Comparison of ENCODE assay signal across 34 cellular contexts in the genomic region with DNA sequence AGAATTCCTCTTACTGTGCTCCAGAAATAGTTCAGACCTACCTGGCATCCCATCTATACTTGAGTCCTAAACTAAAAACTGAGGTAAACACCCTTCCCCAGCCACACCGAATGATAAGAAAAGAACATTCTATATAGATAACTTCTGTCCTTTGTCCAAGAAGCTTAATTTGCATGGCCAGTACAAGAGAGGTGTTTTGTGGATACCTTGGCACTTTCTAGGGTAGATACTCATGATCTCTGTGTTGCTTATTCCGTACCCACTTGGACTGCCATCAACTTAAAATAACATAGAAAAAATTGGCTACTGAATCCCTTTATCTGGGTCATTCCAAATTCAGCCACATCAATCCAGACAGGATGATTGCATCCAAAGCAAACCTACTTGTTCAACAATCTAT.
"Had no signal": no experiment of that assay in that cellular context is flagged by ENCODE, and none has a peak within 500 bp of the region (broad histone marks: within the 10 kb centered on the region; RNA-seq: fewer than 3 reads in every experiment).

No MANE protein-coding gene starts in this region.

- H3K4me2 ChIP-seq: KMS-11 had no signal

- DNase-seq: Karpas-422, Kasumi-1, MG63, MM.1S, MV-4-11, NCI-H1048, NCI-H1092, NCI-H1092 treated with DMSO at 0.1 percent for 48 hours, NCI-H1105, NCI-H1105 treated with DMSO at 0.1 percent for 48 hours, NCI-H1417, NCI-H1417 treated with DMSO at 0.1 percent for 48 hours, NCI-H1436, NCI-H1436 treated with DMSO at 0.1 percent for 48 hours, NCI-H146, NCI-H1694, NCI-H1694 treated with DMSO at 0.1 percent for 48 hours, NCI-H187, NCI-H187 treated with DMSO at 0.1 percent for 48 hours, NCI-H1930, NCI-H2029, NCI-H2029 treated with DMSO at 0.1 percent for 48 hours, NCI-H2081, NCI-H2081 treated with DMSO at 0.1 percent for 48 hours, NCI-H2107, NCI-H2171, NCI-H2171 treated with DMSO at 0.1 percent for 48 hours, NCI-H2227 treated with DMSO at 0.1 percent for 48 hours, NCI-H226, NCI-H345, NCI-H446, NCI-H446 treated with DMSO at 0.1 percent for 48 hours, NCI-H510A had no signal

- H3K9me3 ChIP-seq: MG63 had no signal

- H3K27ac ChIP-seq: KMS-11 had no signal

- H3K36me3 ChIP-seq: MG63 had no signal

- H3K27me3 ChIP-seq: MG63 had no signal

- H3K9ac ChIP-seq: KMS-11 had no signal

- H3K4me3 ChIP-seq: MG63 had no signal
